In genomic region chr14:29494312-29494711, GRCh38 we compare ENCODE assay signal across 8 cellular contexts.
"Had no signal": no experiment of that assay in that cellular context is flagged by ENCODE, and none has a peak within 500 bp of the region (broad histone marks: within the 10 kb centered on the region; RNA-seq: fewer than 3 reads in every experiment).

No MANE protein-coding gene starts in this region.

- ATAC-seq: GM12878 had no signal

- DNase-seq: GDM1, GF-D8 had no signal

- FAIRE-seq: G401.6, GM12878, GM12891, GM12892, GM18507, GM19239 had no signal

- H3K4me3 ChIP-seq: GM12878 had no signal
